In the genomic region with DNA sequence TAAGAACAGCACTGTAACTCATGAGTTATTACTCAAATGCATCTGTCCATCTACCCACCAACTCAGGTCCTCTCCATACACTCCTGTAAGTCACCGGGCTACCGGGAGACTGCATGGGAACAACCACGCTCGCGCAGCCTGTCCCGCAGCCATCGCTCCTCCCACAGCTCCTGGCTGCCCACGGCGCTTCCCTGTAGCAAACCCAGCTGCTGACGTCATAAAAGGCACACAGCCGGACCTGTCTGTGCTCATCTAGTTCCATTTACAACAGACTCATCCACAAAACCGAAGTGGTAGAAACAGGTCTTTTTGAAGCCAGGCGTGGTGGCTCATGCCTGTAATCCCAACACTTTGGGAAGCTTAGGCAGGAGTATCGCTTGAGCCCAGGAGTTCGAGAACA, we compare ENCODE assay signal across 23 cellular contexts.
"Had no signal": no experiment of that assay in that cellular context is flagged by ENCODE, and none has a peak within 500 bp of the region (broad histone marks: within the 10 kb centered on the region; RNA-seq: fewer than 3 reads in every experiment).

No MANE protein-coding gene starts in this region.

- H3K4me2 ChIP-seq: neural progenitor cell had no signal

- DNase-seq: effector memory CD4-positive, alpha-beta T cell; erythroblast; heart left ventricle; hippocampal formation; kidney glomerular epithelial cell; naive thymus-derived CD4-positive, alpha-beta T cell; nucleus accumbens; pancreas; psoas muscle; retina; sigmoid colon; stimulated activated CD4-positive, alpha-beta T cell treated with anti-CD3 and anti-CD28 coated beads, Interleukin-12 subunit alpha, Interleukin-12 subunit beta, amount 100 ng/mL, for 4 hours; stimulated activated naive CD4-positive, alpha-beta T cell; stomach; substantia nigra; transverse colon had no signal

- H3K9me3 Mint-ChIP-seq: central memory CD8-positive, alpha-beta T cell; naive thymus-derived CD4-positive, alpha-beta T cell; neural progenitor cell had no signal

- H3K27me3 Mint-ChIP-seq: central memory CD8-positive, alpha-beta T cell; naive thymus-derived CD4-positive, alpha-beta T cell had no signal

- H3K4me1 ChIP-seq: psoas muscle had no signal

- H2AFZ ChIP-seq: neural progenitor cell had no signal

- H3K27ac ChIP-seq: heart left ventricle, neural progenitor cell, pancreas, psoas muscle, sigmoid colon, stomach, thoracic aorta, transverse colon had no signal

- H3K4me3 Mint-ChIP-seq: central memory CD8-positive, alpha-beta T cell; naive thymus-derived CD4-positive, alpha-beta T cell; neural progenitor cell had no signal

- H3K9me3 ChIP-seq: heart left ventricle, pancreas, psoas muscle, sigmoid colon, stomach, thoracic aorta, transverse colon had no signal

- H3K36me3 ChIP-seq: heart left ventricle, neural progenitor cell, pancreas, sigmoid colon, stomach, thoracic aorta, transverse colon had no signal

- H3K9ac ChIP-seq: neural progenitor cell had no signal

- H3K27me3 ChIP-seq: heart left ventricle, neural progenitor cell, pancreas, sigmoid colon, stomach, transverse colon had no signal

- H3K27ac Mint-ChIP-seq: neural progenitor cell had no signal

- FAIRE-seq: endometrium, frontal cortex, pancreas, urothelium cell line had no signal

- H3K4me3 ChIP-seq: heart left ventricle, neural progenitor cell, pancreas, psoas muscle, sigmoid colon, skin epidermis, stomach, thoracic aorta, transverse colon had no signal

- H3K36me3 Mint-ChIP-seq: naive thymus-derived CD4-positive, alpha-beta T cell; neural progenitor cell had no signal
